Comparison of ENCODE assay signal across 1 cellular context in the genomic region with DNA sequence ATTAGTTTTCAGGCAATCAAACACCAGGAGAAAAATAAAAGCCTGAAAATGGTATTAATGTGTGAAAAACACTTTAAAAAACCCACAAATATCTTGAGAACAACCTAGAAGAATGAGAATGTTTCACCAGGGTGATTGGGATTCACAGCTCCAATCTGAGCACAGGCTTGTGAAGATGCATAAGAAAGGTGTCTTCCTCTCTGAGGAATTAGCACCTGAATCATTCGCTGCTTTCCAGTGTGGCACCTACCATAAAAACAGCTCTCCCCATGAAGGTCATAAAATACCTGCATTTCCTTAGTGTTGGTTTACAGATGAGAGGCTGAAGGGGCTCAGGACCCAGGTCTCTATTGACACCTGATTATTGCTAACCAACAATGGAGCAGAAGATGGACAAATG.
TF ChIP-seq lines count a peak whose summit lies in the region.

No MANE protein-coding gene starts in this region.

TF ChIP-seq in H1, 55 proteins besides CTCF, POLR2A, EP300 and RAD21 (continued from another document):
- TF ChIP-seq RXRA (IDR thresholded peaks at IDR 0.05; ENCODE audit: insufficient read depth, low read depth, low read length) (no peak), JUND (IDR thresholded peaks at IDR 0.05; ENCODE audit: low read length) (no peak), PHF8 (conservative IDR thresholded peaks at IDR 0.05; ENCODE audit: low read depth, low read length) (no peak), SIRT6 (IDR thresholded peaks at IDR 0.05; ENCODE audit: low read length) (no peak), TEAD4 (IDR thresholded peaks at IDR 0.05; ENCODE audit: low read depth, low read length) (no peak), SP1 (IDR thresholded peaks at IDR 0.05; ENCODE audit: low read depth, low read length) (no peak), TAF7 (optimal IDR thresholded peaks at IDR 0.05; ENCODE audit: borderline replicate concordance, low read depth, low read length) (no peak), SIX5 (IDR thresholded peaks at IDR 0.05; ENCODE audit: low read depth, low read length) (no peak), RNF2 (IDR thresholded peaks at IDR 0.05; ENCODE audit: borderline replicate concordance, low read depth, low read length, missing control alignments, poor library complexity, severe bottlenecking) (no peak), E2F6 (IDR thresholded peaks at IDR 0.05) (no peak)
- TF ChIP-seq, protein P1, sequence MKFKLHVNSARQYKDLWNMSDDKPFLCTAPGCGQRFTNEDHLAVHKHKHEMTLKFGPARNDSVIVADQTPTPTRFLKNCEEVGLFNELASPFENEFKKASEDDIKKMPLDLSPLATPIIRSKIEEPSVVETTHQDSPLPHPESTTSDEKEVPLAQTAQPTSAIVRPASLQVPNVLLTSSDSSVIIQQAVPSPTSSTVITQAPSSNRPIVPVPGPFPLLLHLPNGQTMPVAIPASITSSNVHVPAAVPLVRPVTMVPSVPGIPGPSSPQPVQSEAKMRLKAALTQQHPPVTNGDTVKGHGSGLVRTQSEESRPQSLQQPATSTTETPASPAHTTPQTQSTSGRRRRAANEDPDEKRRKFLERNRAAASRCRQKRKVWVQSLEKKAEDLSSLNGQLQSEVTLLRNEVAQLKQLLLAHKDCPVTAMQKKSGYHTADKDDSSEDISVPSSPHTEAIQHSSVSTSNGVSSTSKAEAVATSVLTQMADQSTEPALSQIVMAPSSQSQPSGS (IDR thresholded peaks at IDR 0.05; ENCODE audit: low read length), result no peak
